Comparison of ENCODE assay signal across 8 cellular contexts in genomic region chr1:212607924-212608208, GRCh38. TPM values are rescaled to one million over a fixed set of nuclear protein-coding genes. Genes with fewer than 3 reads are reported as not detected.
DNase-seq lines count a peak whose midpoint lies in the region; TF ChIP-seq lines count a peak whose summit lies in the region.

No MANE protein-coding gene starts in this region.

- H3K4me2 ChIP-seq in Karpas-422 (ENCODE audit: low read depth, low read length, poor library complexity, severe bottlenecking), result peak overlapping the region; percentile 74

- H3K36me3 ChIP-seq in Karpas-422 (ENCODE audit: insufficient read depth, low read length) (no peaks in the 10 kb centered on the region), muscle layer of colon (ENCODE audit: insufficient read depth, low read length) (no peaks in the 10 kb centered on the region)

- peak; percentile 20 for DNase-seq in AG20443 (ENCODE audit: low spot score)
- peak; percentile 47 for DNase-seq in GM20000 (ENCODE audit: low spot score)
- DNase-seq in Karpas-422, result no peak
- DNase-seq in coronary artery (ENCODE audit: low spot score), result no peak
- DNase-seq in ecto neural progenitor cell (ENCODE audit: low spot score), result no peak
- no peak for DNase-seq in LoVo (ENCODE audit: low spot score)
- DNase-seq in SHP77 (lab: John Stamatoyannopoulos, UW), result no peak

- peak overlapping the region; percentile 64 for H3K4me3 ChIP-seq in Karpas-422 (ENCODE audit: low read length)
- H3K4me3 ChIP-seq in coronary artery, result peak overlapping the region; percentile 88
- peak overlapping the region; percentile 34 to 80 for H3K4me3 ChIP-seq in muscle layer of colon (ENCODE audit: low read depth in 1 of 2, low read length in 2 of 2)

- peak overlapping the region; percentile 97; the same call in 1 of the 2 replicates for H2AFZ ChIP-seq in Karpas-422 (ENCODE audit: low read length)

- H3K79me2 ChIP-seq in Karpas-422 (ENCODE audit: low read length), result no peaks in the 10 kb centered on the region

- TF ChIP-seq CTCF in GM20000 (IDR thresholded peaks at IDR 0.05; ENCODE audit: extremely low read depth, missing control alignments) (no peak), coronary artery (IDR thresholded peaks at IDR 0.05) (no peak)

- H3K27ac ChIP-seq in Karpas-422 (ENCODE audit: low read length) (no peak overlapping the region), coronary artery (peak overlapping the region; percentile 91 to 99), muscle layer of colon (ENCODE audit: low read depth, low read length) (peak overlapping the region; percentile 54)

- H3K27me3 ChIP-seq in Karpas-422 (ENCODE audit: low read length) (no peaks in the 10 kb centered on the region), muscle layer of colon (ENCODE audit: control insufficient read depth in 1 of 2, insufficient read depth in 2 of 2, low read length in 2 of 2) (peaks cover 34 to 36% of the 10 kb centered on the region in 2 donors)

- H3K9me2 ChIP-seq in Karpas-422 (replicated peaks; ENCODE audit: insufficient read depth, low read length), result no peaks in the 10 kb centered on the region

- H3K9ac ChIP-seq in Karpas-422 (ENCODE audit: low read length), result peak overlapping the region; percentile 75
- peak overlapping the region; percentile 93 for H3K9ac ChIP-seq in muscle layer of colon (ENCODE audit: low read length)

- H4K20me1 ChIP-seq in Karpas-422 (ENCODE audit: insufficient read depth, low read depth, low read length), result no peaks in the 10 kb centered on the region; the same call in 1 of the 2 replicates

- peaks cover 28% of the 10 kb centered on the region for H3K4me1 ChIP-seq in Karpas-422 (ENCODE audit: low read length)
- H3K4me1 ChIP-seq in muscle layer of colon (ENCODE audit: insufficient read depth, low read length), result peaks cover 35% of the 10 kb centered on the region

- H3K9me3 ChIP-seq in Karpas-422 (ENCODE audit: low read length) (no peaks in the 10 kb centered on the region), muscle layer of colon (ENCODE audit: low read length) (peaks cover 4% of the 10 kb centered on the region)

RNA-seq across cellular contexts. Expression of gene ATF3, which starts 0.7 kb away (rescaled TPM):
- 4.1 and 8.0 TPM in 2 replicates for total RNA-seq in Karpas-422 (2014; rRNA removed; shearing (Covaris generic); ENCODE audit: low replicate concordance)

Comparison
In these comparisons a context has a peak if more than half of its experiments do, and no peak if none do; other contexts are left out.
1. DNase-seq: peak in AG20443 (single experiment) and GM20000 (single experiment); none in Karpas-422 (single experiment), coronary artery (single experiment), ecto neural progenitor cell (single experiment), LoVo (single experiment) and SHP77 (0 of 2).
2. Peak in every context shown above with its lines, with median percentiles within 50 percentile points of each other: H3K4me3 ChIP-seq.